ENCODE assay signal across 1 cellular context in genomic region chr2:230819433-230819832, GRCh38.
A peak's percentile ranks its signal among the peaks of the same experiment; 100 is the strongest.
TF ChIP-seq lines count a peak whose summit lies in the region.

No MANE protein-coding gene starts in this region.

TF ChIP-seq in IMR-90, 13 proteins besides CTCF, POLR2A, EP300 and RAD21:
- TF ChIP-seq MAFK (IDR thresholded peaks at IDR 0.05; ENCODE audit: low read depth, low read length) (0 out of 2 replicates have a peak, but pooled peaks have one; percentile 9), FOS (IDR thresholded peaks at IDR 0.05; ENCODE audit: low read depth, low read length) (no peak)
